Comparison of ENCODE assay signal across 1 cellular context in genomic region chr4:95215991-95216605, GRCh38.
TF ChIP-seq lines count a peak whose summit lies in the region.

No MANE protein-coding gene starts in this region.

TF ChIP-seq in H1, 55 proteins besides CTCF, POLR2A, EP300 and RAD21 (continued from another document):
- TF ChIP-seq CHD7 (IDR thresholded peaks at IDR 0.05; ENCODE audit: insufficient replicate concordance, low read length) = no peak
TF ChIP-seq in H1: peak in this region for 1.
